ENCODE assay signal across 29 cellular contexts in genomic region chr6:116040980-116041379, GRCh38. TPM values are rescaled to one million over a fixed set of nuclear protein-coding genes. Genes with fewer than 3 reads are reported as not detected.
"Had no signal": no experiment of that assay in that cellular context is flagged by ENCODE, and none has a peak within 500 bp of the region (broad histone marks: within the 10 kb centered on the region; RNA-seq: fewer than 3 reads in every experiment).

No MANE protein-coding gene starts in this region.

- H3K27ac ChIP-seq: dorsolateral prefrontal cortex, epithelial cell of prostate, gastroesophageal sphincter, heart left ventricle, neutrophil, pancreas, prostate gland, right atrium auricular region, sigmoid colon, spleen, testis, tibial artery, upper lobe of left lung had no signal

- H3K4me1 ChIP-seq: gastroesophageal sphincter, prostate gland, sigmoid colon, spleen, testis had no signal

- H3K36me3 ChIP-seq: gastroesophageal sphincter, heart left ventricle, neutrophil, pancreas, prostate gland, right atrium auricular region, sigmoid colon, spleen, upper lobe of left lung had no signal

- H3K9me3 ChIP-seq: neutrophil, pancreas, prostate gland, right atrium auricular region, sigmoid colon, testis, tibial artery, upper lobe of left lung had no signal

- H3K27me3 ChIP-seq: dorsolateral prefrontal cortex, gastroesophageal sphincter, heart left ventricle, neutrophil, pancreas, right atrium auricular region, sigmoid colon, spleen, testis, tibial artery, upper lobe of left lung had no signal

- FAIRE-seq: colon, pancreas, urothelium cell line had no signal

- H3K4me3 ChIP-seq: dorsolateral prefrontal cortex, gastroesophageal sphincter, heart left ventricle, lung, pancreas, prostate gland, right atrium auricular region, sigmoid colon, spleen, testis, tibial artery, upper lobe of left lung had no signal

- DNase-seq: dorsolateral prefrontal cortex; effector CD4-positive, alpha-beta T cell; foreskin fibroblast; heart left ventricle; hippocampal formation; left cardiac atrium; left ventricle myocardium superior; naive B cell; sigmoid colon; spleen; stimulated activated CD4-positive, alpha-beta T cell treated with anti-CD3 and anti-CD28 coated beads, Interleukin-4, amount 100 ng/mL, for 4 hours; stimulated activated naive CD8-positive, alpha-beta T cell treated with anti-CD3 and anti-CD28 coated beads, Interleukin-15, Interleukin-2, amounts not matched to agents 100 U/mL and 50 U/mL, for 24 hours; substantia nigra; testis; tibial artery; upper lobe of left lung had no signal

- ATAC-seq: esophagus mucosa; gastroesophageal sphincter; heart left ventricle; left cardiac atrium; left ventricle myocardium superior; natural killer cell treated with Interleukin-12 subunit alpha and Interleukin-12 subunit beta and Interleukin-15 and Interleukin-18, amount 100 ng/mL, for 72 hours; pancreas; stimulated activated memory B cell treated with anti-CD40 and anti-IgM and Interleukin-4, amounts not matched to agents 10 μg/mL and 1 μg/mL and 100 μg/mL, for 72 hours; stimulated activated naive CD8-positive, alpha-beta T cell treated with anti-CD3 and anti-CD28 coated beads, Interleukin-15, Interleukin-2, amounts not matched to agents 100 U/mL and 50 U/mL, for 24 hours had no signal

RNA-seq across cellular contexts. Expression of gene FRK, which starts 19.7 kb away (rescaled TPM):
- total RNA-seq: mononuclear cell had no signal
